27 cellular contexts compared by ENCODE assay signal in the genomic region with DNA sequence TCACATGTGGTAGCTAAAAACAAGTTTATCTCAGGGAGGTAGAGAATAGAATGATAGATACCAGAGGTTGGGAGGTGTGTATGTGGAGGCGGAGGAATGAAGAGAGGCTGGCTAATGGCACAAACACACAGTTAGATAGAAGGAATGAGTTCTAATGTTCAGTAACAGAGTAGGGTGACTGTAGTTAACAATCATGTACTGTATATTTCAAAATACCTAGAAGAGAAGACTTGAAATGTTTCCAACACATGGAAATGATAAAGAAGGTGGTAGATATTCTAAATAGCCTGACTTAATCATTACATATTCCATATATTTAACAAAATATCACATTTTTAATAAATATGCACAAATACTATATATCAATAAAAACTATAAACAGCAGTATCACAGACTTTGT. TPM values are rescaled to one million over a fixed set of nuclear protein-coding genes. Genes with fewer than 3 reads are reported as not detected.
"Had no signal": no experiment of that assay in that cellular context is flagged by ENCODE, and none has a peak within 500 bp of the region (broad histone marks: within the 10 kb centered on the region; RNA-seq: fewer than 3 reads in every experiment).

No MANE protein-coding gene starts in this region.

- H3K27me3 Mint-ChIP-seq: activated naive CD8-positive, alpha-beta T cell had no signal

- H3K9me3 Mint-ChIP-seq: activated naive CD4-positive, alpha-beta T cell treated with anti-CD3 and anti-CD28 coated beads for 36 hours; activated T-cell treated with anti-CD3 and anti-CD28 coated beads, Interleukin-2, amount 50 U/mL, for 4 hours had no signal

- H3K27ac Mint-ChIP-seq: activated CD4-positive, alpha-beta T cell treated with anti-CD3 and anti-CD28 coated beads, Interleukin-2, amount 10 ng/mL, durations not matched to agents 24 days and 14 days; activated naive CD4-positive, alpha-beta T cell treated with anti-CD3 and anti-CD28 coated beads for 36 hours; activated naive CD8-positive, alpha-beta T cell; T-helper 17 cell; WTC11 had no signal

- H3K9me3 ChIP-seq: Peyer's patch, SJCRH30 had no signal

- H3K4me1 Mint-ChIP-seq: activated CD4-positive, alpha-beta T cell treated with anti-CD3 and anti-CD28 coated beads, Interleukin-2, amount 10 ng/mL, durations not matched to agents 24 days and 14 days; T-helper 17 cell; WTC11 had no signal

- H3K4me1 ChIP-seq: Peyer's patch, SJCRH30 had no signal

- H3K4me3 ChIP-seq: Peyer's patch, SJCRH30 had no signal

- H3K36me3 ChIP-seq: Peyer's patch, SJCRH30 had no signal

- DNase-seq: activated CD4-positive, alpha-beta T cell treated with anti-CD3 and anti-CD28 coated beads, Interleukin-2, amount 10 ng/mL, durations not matched to agents 24 days and 14 days; activated CD4-positive, alpha-beta T cell treated with anti-CD3 and anti-CD28 coated beads, Interleukin-2, amount 50 U/mL, for 48 hours; activated CD4-positive, CD25-positive, alpha-beta regulatory T cell treated with anti-CD3 and anti-CD28 coated beads, Interleukin-2, amount 50 U/mL, for 72 hours; activated CD8-positive, alpha-beta memory T cell treated with anti-CD3 and anti-CD28 coated beads for 24 hours; activated effector memory CD4-positive, alpha-beta T cell treated with anti-CD3 and anti-CD28 coated beads, Interleukin-2, amount 50 U/mL, for 16 hours; activated naive CD4-positive, alpha-beta T cell treated with anti-CD3 and anti-CD28 coated beads for 36 hours; activated T-cell treated with anti-CD3 and anti-CD28 coated beads, Interleukin-2, amount 50 U/mL, for 4 hours; cerebellar nuclear complex; KG1; NCI-H1048; NCI-H1930; NCI-H2171; NCI-H226; NCI-H526; NCI-H82; OCI-M1; Peyer's patch; Right ventricle myocardium superior; SJCRH30; T-helper 17 cell; T-helper 9 cell had no signal

- H3K36me3 Mint-ChIP-seq: activated naive CD8-positive, alpha-beta T cell; WTC11 had no signal

- H3K27me3 ChIP-seq: Peyer's patch, SJCRH30 had no signal

- H3K4me3 Mint-ChIP-seq: activated CD4-positive, alpha-beta T cell treated with anti-CD3 and anti-CD28 coated beads, Interleukin-2, amount 10 ng/mL, durations not matched to agents 24 days and 14 days; activated naive CD4-positive, alpha-beta T cell treated with anti-CD3 and anti-CD28 coated beads for 36 hours; activated naive CD8-positive, alpha-beta T cell; activated T-cell treated with anti-CD3 and anti-CD28 coated beads, Interleukin-2, amount 50 U/mL, for 4 hours; T-helper 17 cell; WTC11 had no signal

- H3K27ac ChIP-seq: Peyer's patch, RWPE1, SJCRH30 had no signal

- ATAC-seq: activated T-cell treated with anti-CD3 and anti-CD28 coated beads, Interleukin-2, amount 50 U/mL, for 4 hours; T-helper 17 cell; WTC11 had no signal

RNA-seq across cellular contexts. Expression of a gene that starts 8.9 kb away (rescaled TPM):
- total RNA-seq: activated CD4-positive, alpha-beta T cell treated with anti-CD3 and anti-CD28 coated beads, Interleukin-2, amount 10 ng/mL, durations not matched to agents 24 days and 14 days; LHCN-M2; M059J; NCI-H460; Right ventricle myocardium superior; SJCRH30; WTC11 had no signal
